In the genomic region with DNA sequence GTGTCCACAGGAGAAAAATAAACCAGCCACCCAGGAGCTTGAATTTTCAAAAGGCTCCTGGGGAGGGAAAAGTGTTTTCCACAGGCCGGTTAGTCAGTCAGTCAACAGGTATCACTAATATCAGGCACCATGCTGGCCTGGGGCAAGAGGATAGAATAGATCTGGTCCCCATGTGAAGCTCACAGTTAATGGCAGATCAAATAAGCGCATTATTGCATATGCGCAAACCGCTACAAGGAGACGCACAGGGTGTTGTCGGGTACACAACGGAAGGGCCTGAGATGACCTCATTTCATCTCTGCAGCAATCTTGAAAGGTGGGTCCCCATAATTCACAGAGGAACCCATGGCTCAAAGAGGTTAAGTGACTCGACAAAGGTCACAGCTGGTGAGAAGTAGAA, we compare ENCODE assay signal across 20 cellular contexts.
"Had no signal": no experiment of that assay in that cellular context is flagged by ENCODE, and none has a peak within 500 bp of the region (broad histone marks: within the 10 kb centered on the region; RNA-seq: fewer than 3 reads in every experiment).

No MANE protein-coding gene starts in this region.

- ATAC-seq: foreskin keratinocyte; naive thymus-derived CD4-positive, alpha-beta T cell; psoas muscle; sciatic nerve; stimulated activated naive B cell treated with anti-CD40 and anti-IgM and Interleukin-4, amounts not matched to agents 10 μg/mL and 1 μg/mL and 100 μg/mL, for 72 hours; stimulated activated naive CD8-positive, alpha-beta T cell treated with anti-CD3 and anti-CD28 coated beads, Interleukin-15, amount 100 ng/mL, for 72 hours; upper lobe of right lung had no signal

- H3K4me1 ChIP-seq: foreskin keratinocyte, psoas muscle, spleen, testis, upper lobe of right lung, vagina had no signal

- H3K27ac Mint-ChIP-seq: dendritic cell treated with granulocyte-macrophage colony-stimulating factor and Interleukin-4, amounts not matched to agents 40 ng/mL and 50 ng/mL, for 4 days; naive thymus-derived CD4-positive, alpha-beta T cell; nephron progenitor cell; stimulated activated naive B cell treated with anti-CD40 and anti-IgM and Interleukin-4, amounts not matched to agents 10 μg/mL and 1 μg/mL and 100 μg/mL, for 72 hours had no signal

- FAIRE-seq: endothelial cell of umbilical vein, islet of Langerhans had no signal

- H3K4me3 ChIP-seq: psoas muscle, spleen, testis, tibial nerve, upper lobe of right lung, vagina had no signal

- DNase-seq: erythroblast; foreskin keratinocyte; kidney glomerular epithelial cell; naive thymus-derived CD4-positive, alpha-beta T cell; nephron progenitor cell; psoas muscle; spleen; stimulated activated CD4-positive, alpha-beta T cell treated with anti-CD3 and anti-CD28 coated beads, Interleukin-15, amount 100 ng/mL, for 24 hours; stimulated activated CD4-positive, alpha-beta T cell treated with anti-CD3 and anti-CD28 coated beads, Interleukin-1b, Interleukin-23, amount 100 ng/mL, for 48 hours; stimulated activated CD4-positive, alpha-beta T cell treated with anti-CD3 and anti-CD28 coated beads, Interleukin-4, amount 100 ng/mL, for 24 hours; stimulated activated naive B cell treated with anti-CD40 and anti-IgM and Interleukin-4, amounts not matched to agents 10 μg/mL and 1 μg/mL and 100 μg/mL, for 72 hours; stimulated activated naive CD8-positive, alpha-beta T cell treated with anti-CD3 and anti-CD28 coated beads, Interleukin-15, amount 100 ng/mL, for 72 hours; testis; upper lobe of right lung had no signal

- H3K9me3 Mint-ChIP-seq: dendritic cell treated with granulocyte-macrophage colony-stimulating factor and Interleukin-4, amounts not matched to agents 40 ng/mL and 50 ng/mL, for 4 days; naive thymus-derived CD4-positive, alpha-beta T cell; nephron progenitor cell; stimulated activated naive B cell treated with anti-CD40 and anti-IgM and Interleukin-4, amounts not matched to agents 10 μg/mL and 1 μg/mL and 100 μg/mL, for 72 hours; stimulated activated naive CD8-positive, alpha-beta T cell treated with anti-CD3 and anti-CD28 coated beads, Interleukin-15, amount 100 ng/mL, for 72 hours had no signal

- H3K27ac ChIP-seq: foreskin keratinocyte, psoas muscle, spleen, testis, tibial nerve, upper lobe of right lung, vagina had no signal

- H3K4me3 Mint-ChIP-seq: dendritic cell treated with granulocyte-macrophage colony-stimulating factor and Interleukin-4, amounts not matched to agents 40 ng/mL and 50 ng/mL, for 4 days; naive thymus-derived CD4-positive, alpha-beta T cell; nephron progenitor cell; stimulated activated naive B cell treated with anti-CD40 and anti-IgM and Interleukin-4, amounts not matched to agents 10 μg/mL and 1 μg/mL and 100 μg/mL, for 72 hours; stimulated activated naive CD8-positive, alpha-beta T cell treated with anti-CD3 and anti-CD28 coated beads, Interleukin-15, amount 100 ng/mL, for 72 hours had no signal

- H3K36me3 ChIP-seq: upper lobe of right lung, vagina had no signal

- H3K27me3 ChIP-seq: foreskin keratinocyte, spleen, testis, tibial nerve, upper lobe of right lung, vagina had no signal

- H3K9me3 ChIP-seq: psoas muscle, spleen, testis, tibial nerve, upper lobe of right lung, vagina had no signal

- H3K27me3 Mint-ChIP-seq: dendritic cell treated with granulocyte-macrophage colony-stimulating factor and Interleukin-4, amounts not matched to agents 40 ng/mL and 50 ng/mL, for 4 days; naive thymus-derived CD4-positive, alpha-beta T cell; stimulated activated naive B cell treated with anti-CD40 and anti-IgM and Interleukin-4, amounts not matched to agents 10 μg/mL and 1 μg/mL and 100 μg/mL, for 72 hours; stimulated activated naive CD8-positive, alpha-beta T cell treated with anti-CD3 and anti-CD28 coated beads, Interleukin-15, amount 100 ng/mL, for 72 hours had no signal
